In genomic region chr20:57392130-57392445, GRCh38 we compare ENCODE assay signal across 8 cellular contexts. TPM values are rescaled to one million over a fixed set of nuclear protein-coding genes. Genes with fewer than 3 reads are reported as not detected.
DNase-seq lines count a peak whose midpoint lies in the region; ATAC-seq, FAIRE-seq and TF ChIP-seq lines count a peak whose summit lies in the region.

No MANE protein-coding gene starts in this region.

- H2BK15ac ChIP-seq in mesenchymal stem cell (ENCODE audit: low read depth, poor library complexity, severe bottlenecking), result no peak overlapping the region

- POLR2A ChIA-PET in HCT116 (lab: Charles Lee), result no interaction called here

- peaks cover 50% of the 10 kb centered on the region for H3K79me2 ChIP-seq in HCT116 (ENCODE audit: insufficient read depth, low read length)

- CTCF ChIA-PET in HCT116 (lab: Charles Lee), result no interaction called here

- peak overlapping the region; percentile 68 for H2AK5ac ChIP-seq in mesenchymal stem cell (ENCODE audit: low read length, severe bottlenecking)

- ATAC-seq in HCT116 (no peak), GM18873 (IDR thresholded peaks at IDR 0.05; ENCODE audit: low FRiP score, unreplicated experiment) (no peak)

- H3K27me3 ChIP-seq in HCT116 (ENCODE audit: insufficient read depth, low read length) (no peaks in the 10 kb centered on the region), mesenchymal stem cell (ENCODE audit: control insufficient read depth in 1 of 2, insufficient read depth in 1 of 2, low read length in 2 of 2) (no peaks in the 10 kb centered on the region)

- H3K79me1 ChIP-seq in mesenchymal stem cell (replicated peaks; ENCODE audit: low read length, poor library complexity, severe bottlenecking), result peaks cover 19% of the 10 kb centered on the region

- no peak overlapping the region for H2BK12ac ChIP-seq in mesenchymal stem cell (ENCODE audit: low read length in 2 of 2)

- H3K9me3 ChIP-seq in HCT116 (ENCODE audit: control insufficient read depth in 1 of 2, insufficient read depth in 1 of 2, low read depth in 1 of 2, low read length in 2 of 2) (no peaks in the 10 kb centered on the region), mesenchymal stem cell (ENCODE audit: control insufficient read depth, low read length) (no peaks in the 10 kb centered on the region)

- TF ChIP-seq POLR2A in HCT116 (IDR thresholded peaks at IDR 0.05; ENCODE audit: borderline replicate concordance, extremely low read depth, insufficient read depth, insufficient read length) (no peak), GM12891 (IDR thresholded peaks at IDR 0.05; ENCODE audit: low read depth, low read length) (no peak; the same call in 1 of the 2 replicates)

- no peak overlapping the region for H3K4ac ChIP-seq in mesenchymal stem cell (ENCODE audit: low read depth in 1 of 2, low read length in 2 of 2)

- no peak for FAIRE-seq in GM12891 (lab: Jason Lieb, UNC)

- DNase-seq in 8988T (peak; percentile 73), HCT116 (ENCODE audit: low read depth, low spot score) (no peak), astrocyte of the spinal cord (ENCODE audit: low read depth, low spot score) (no peak), mesenchymal stem cell (no peak), NCI-H2196 treated with DMSO at 0.1 percent for 48 hours (lab: John Stamatoyannopoulos, UW; ENCODE audit: unreplicated experiment) (no peak), GM12891 (ENCODE audit: insufficient read length, low spot score) (no peak)
- DNase-seq in central memory CD4-positive, alpha-beta T cell, result no peak

- no peak overlapping the region for H3K18ac ChIP-seq in mesenchymal stem cell (ENCODE audit: low read depth in 1 of 2, low read length in 2 of 2)

- no peak overlapping the region for H4K8ac ChIP-seq in mesenchymal stem cell (ENCODE audit: low read length)

- no peak for TF ChIP-seq RAD21 in HCT116 (IDR thresholded peaks at IDR 0.05; ENCODE audit: low read depth)

- no peak overlapping the region for H2BK5ac ChIP-seq in mesenchymal stem cell (ENCODE audit: low read depth, low read length, poor library complexity, severe bottlenecking)

- intact Hi-C loops in HCT116 (cut with micrococcal nuclease), result no loop called here

- RAD21 ChIA-PET in HCT116 (lab: Charles Lee; ENCODE audit: low non-redundant PET in 1 of 2, low total read pairs in 2 of 2, uncharacterized antibody in 2 of 2, unreplicated experiment in 2 of 2), result no interaction called here

- peak overlapping the region; percentile 69 for H3K9ac ChIP-seq in HCT116 (ENCODE audit: low read length)
- peak overlapping the region; percentile 72 for H3K9ac ChIP-seq in mesenchymal stem cell (ENCODE audit: low read length)

- H3K36me3 ChIP-seq in HCT116 (ENCODE audit: control insufficient read depth in 1 of 2, insufficient read depth in 2 of 2, low read length in 2 of 2), result peaks cover 18 to 20% of the 10 kb centered on the region in 2 experiments; a peak in 3 of 4 replicates
- peaks cover 18 to 42% of the 10 kb centered on the region in 2 experiments for H3K36me3 ChIP-seq in mesenchymal stem cell (ENCODE audit: control insufficient read depth in 1 of 2, insufficient read depth in 2 of 2, low read depth in 1 of 2, low read length in 2 of 2)

- H3K23ac ChIP-seq in mesenchymal stem cell (ENCODE audit: low read length in 2 of 2), result no peak overlapping the region

- H3K27ac ChIP-seq in HCT116 (ENCODE audit: low read depth, low read length) (peak overlapping the region; percentile 55; the same call in 1 of the 2 replicates), mesenchymal stem cell (ENCODE audit: low read length, poor library complexity, severe bottlenecking) (no peak overlapping the region)

- no peak overlapping the region for H2BK120ac ChIP-seq in mesenchymal stem cell (ENCODE audit: low read depth, low read length)

- 29% methylated on average over 11 of the region's 11 CpGs for WGBS in mesenchymal stem cell

- no peak overlapping the region for H3K14ac ChIP-seq in mesenchymal stem cell (ENCODE audit: low read length in 2 of 2)

- no peaks in the 10 kb centered on the region for H3K9me2 ChIP-seq in HCT116 (ENCODE audit: insufficient read depth)

- no peak overlapping the region for H4K91ac ChIP-seq in mesenchymal stem cell (ENCODE audit: low read length)

- in situ Hi-C loops in astrocyte of the spinal cord (cut with HindIII; ENCODE audit: low sequenced_read_pairs), result no loop called here

- peak overlapping the region; percentile 90 for H3K4me2 ChIP-seq in HCT116 (ENCODE audit: low read length)
- peak overlapping the region; percentile 80 for H3K4me2 ChIP-seq in mesenchymal stem cell (ENCODE audit: low read length, poor library complexity, severe bottlenecking)

- H3K4me3 ChIP-seq in HCT116 (replicated peaks in 1 of 2; ENCODE audit: low read depth in 1 of 2, low read length in 2 of 2), result peak overlapping the region; percentile 66 to 77
- H3K4me3 ChIP-seq in astrocyte of the spinal cord (ENCODE audit: low read depth, low read length), result peak overlapping the region; percentile 62
- H3K4me3 ChIP-seq in mesenchymal stem cell (ENCODE audit: insufficient read depth in 1 of 2, low read depth in 1 of 2, low read length in 2 of 2), result peak overlapping the region; percentile 76 to 80

- TF ChIP-seq CTCF in HCT116 (IDR thresholded peaks at IDR 0.05 in 2 of 3, conservative IDR thresholded peaks at IDR 0.05 in 1 of 3; ENCODE audit: borderline replicate concordance in 1 of 3, insufficient read depth in 1 of 3, low read depth in 2 of 3, low read length in 2 of 3) (no peak), astrocyte of the spinal cord (IDR thresholded peaks at IDR 0.05; ENCODE audit: low read depth, low read length) (no peak)

- no TSS peak for BruUV-seq in HCT116 (replicated peaks; lab: Mats Ljungman, UMichigan)

- H3K4me1 ChIP-seq in HCT116 (ENCODE audit: control insufficient read depth in 1 of 2, insufficient read depth in 2 of 2, low read length in 2 of 2) (peaks cover 24 to 38% of the 10 kb centered on the region in 2 experiments), mesenchymal stem cell (ENCODE audit: control insufficient read depth, insufficient read depth, low read depth, low read length) (peaks cover 53% of the 10 kb centered on the region)

- H2AFZ ChIP-seq in HCT116 (ENCODE audit: low read depth, low read length, poor library complexity, severe bottlenecking) (no peak overlapping the region), mesenchymal stem cell (ENCODE audit: low read depth, low read length) (no peak overlapping the region)

- no peaks in the 10 kb centered on the region for H4K20me1 ChIP-seq in HCT116 (ENCODE audit: insufficient read depth)

TF ChIP-seq in HCT116, 20 proteins besides CTCF, POLR2A, EP300 and RAD21:
- TF ChIP-seq SP1 (IDR thresholded peaks at IDR 0.05; ENCODE audit: low read depth) (no peak), SIN3A (IDR thresholded peaks at IDR 0.05; ENCODE audit: low read depth) (no peak)
TF ChIP-seq in HCT116: peak in this region for 0.

TF ChIP-seq in GM12891, 5 proteins besides CTCF, POLR2A, EP300 and RAD21:
- TF ChIP-seq SPI1 (IDR thresholded peaks at IDR 0.05; ENCODE audit: low read depth, low read length) (no peak), TAF1 (IDR thresholded peaks at IDR 0.05; ENCODE audit: low read depth, low read length) (no peak), POU2F2 (IDR thresholded peaks at IDR 0.05; ENCODE audit: low read depth, low read length) (no peak), POLR2AphosphoS5 (IDR thresholded peaks at IDR 0.05; ENCODE audit: low read depth, low read length) (no peak), PAX5 (IDR thresholded peaks at IDR 0.05; ENCODE audit: insufficient read depth, low read length, severe bottlenecking) (no peak)

RNA-seq across cellular contexts. Expression of gene RBM38, which starts 0.9 kb away (rescaled TPM):
- total RNA-seq in HCT116 (2021; ENCODE audit: unreplicated experiment), result 36.2 TPM
- 33.1 and 35.2 TPM in 2 replicates for polyA plus RNA-seq in HCT116 (2012)
- 4.6 TPM for polyA plus RNA-seq in mesenchymal stem cell (2013, experiment 1 of 2)
- polyA plus RNA-seq in mesenchymal stem cell (2013, experiment 2 of 2), result 4.8 TPM
- polyA plus RNA-seq in GM12891 (2012; ENCODE audit: low read depth, missing spikeins), result 82.1 TPM

RNA-seq across cellular contexts. Expression of gene RAE1, which starts 41.0 kb away (rescaled TPM):
- total RNA-seq in HCT116 (2021; ENCODE audit: unreplicated experiment), result 46.3 TPM
- polyA plus RNA-seq in HCT116 (2012), result 44.5 and 51.2 TPM in 2 replicates
- 14.2 TPM for polyA plus RNA-seq in mesenchymal stem cell (2013, experiment 1 of 2)
- polyA plus RNA-seq in mesenchymal stem cell (2013, experiment 2 of 2), result 14.2 TPM
- 29.3 TPM for polyA plus RNA-seq in GM12891 (2012; ENCODE audit: low read depth, missing spikeins)
